ENCODE assay signal across 30 cellular contexts in genomic region chr1:200223207-200223606, GRCh38.
"Had no signal": no experiment of that assay in that cellular context is flagged by ENCODE, and none has a peak within 500 bp of the region (broad histone marks: within the 10 kb centered on the region; RNA-seq: fewer than 3 reads in every experiment).

No MANE protein-coding gene starts in this region.

- H3K36me3 ChIP-seq: heart right ventricle, neural progenitor cell, pancreas, prostate gland, sigmoid colon, stomach, thyroid gland, transverse colon, upper lobe of left lung, vagina had no signal

- DNase-seq: heart right ventricle; islet precursor cell; left ventricle myocardium superior; mesendoderm; naive B cell; natural killer cell; nephron progenitor cell; pancreas; posterior cingulate gyrus; retina; right cardiac atrium; sigmoid colon; small intestine; stimulated activated CD4-positive, alpha-beta T cell treated with anti-CD3 and anti-CD28 coated beads, Interleukin-1b, Interleukin-23, amount 100 ng/mL, for 48 hours; stimulated activated CD4-positive, alpha-beta T cell treated with anti-CD3 and anti-CD28 coated beads, Interleukin-2, amount 100 ng/mL, for 48 hours; stimulated activated CD4-positive, alpha-beta T cell treated with anti-CD3 and anti-CD28 coated beads, Interleukin-4, amount 100 ng/mL, for 4 hours; stimulated activated CD8-positive, alpha-beta memory T cell treated with anti-CD3 and anti-CD28 coated beads, Interleukin-4, amount 100 ng/mL, for 48 hours; stimulated activated naive B cell treated with anti-CD40 and anti-IgM and Interleukin-4, amounts not matched to agents 10 μg/mL and 1 μg/mL and 100 μg/mL, for 72 hours; stimulated activated naive CD8-positive, alpha-beta T cell treated with anti-CD3 and anti-CD28 coated beads, Interleukin-15, Interleukin-2, amounts not matched to agents 100 U/mL and 50 U/mL, for 24 hours; stomach; testis; thyroid gland; transverse colon; upper lobe of left lung had no signal

- H2AFZ ChIP-seq: hepatocyte, neural progenitor cell had no signal

- H3K9me3 ChIP-seq: heart right ventricle, pancreas, prostate gland, sigmoid colon, stomach, testis, thyroid gland, transverse colon, upper lobe of left lung, vagina had no signal

- H3K4me2 ChIP-seq: hepatocyte, neural progenitor cell had no signal

- H3K27ac Mint-ChIP-seq: mesothelial cell of epicardium; natural killer cell; nephron progenitor cell; neural progenitor cell; stimulated activated naive B cell treated with anti-CD40 and anti-IgM and Interleukin-4, amounts not matched to agents 10 μg/mL and 1 μg/mL and 100 μg/mL, for 72 hours had no signal

- ATAC-seq: heart right ventricle; left ventricle myocardium superior; natural killer cell; pancreas; right cardiac atrium; stimulated activated naive B cell treated with anti-CD40 and anti-IgM and Interleukin-4, amounts not matched to agents 10 μg/mL and 1 μg/mL and 100 μg/mL, for 72 hours; stimulated activated naive CD8-positive, alpha-beta T cell treated with anti-CD3 and anti-CD28 coated beads, Interleukin-15, Interleukin-2, amounts not matched to agents 100 U/mL and 50 U/mL, for 24 hours had no signal

- H3K4me1 ChIP-seq: pancreas, prostate gland, sigmoid colon, stomach, testis, thyroid gland, transverse colon, vagina had no signal

- H3K27ac ChIP-seq: heart right ventricle, hepatocyte, neural progenitor cell, pancreas, prostate gland, sigmoid colon, stomach, testis, thyroid gland, transverse colon, upper lobe of left lung, vagina had no signal

- H3K9me3 Mint-ChIP-seq: mesothelial cell of epicardium; natural killer cell; neural progenitor cell; stimulated activated naive B cell treated with anti-CD40 and anti-IgM and Interleukin-4, amounts not matched to agents 10 μg/mL and 1 μg/mL and 100 μg/mL, for 72 hours had no signal

- H3K27me3 ChIP-seq: hepatocyte, neural progenitor cell, pancreas, sigmoid colon, testis, thyroid gland, transverse colon, upper lobe of left lung, vagina had no signal

- FAIRE-seq: pancreas, small intestine had no signal

- H3K36me3 Mint-ChIP-seq: mesothelial cell of epicardium, natural killer cell, neural progenitor cell had no signal

- H3K79me2 ChIP-seq: hepatocyte had no signal

- H3K9ac ChIP-seq: neural progenitor cell had no signal

- H3K4me3 Mint-ChIP-seq: mesothelial cell of epicardium; naive B cell; natural killer cell; nephron progenitor cell; neural progenitor cell; stimulated activated naive B cell treated with anti-CD40 and anti-IgM and Interleukin-4, amounts not matched to agents 10 μg/mL and 1 μg/mL and 100 μg/mL, for 72 hours had no signal

- H3K4me3 ChIP-seq: heart right ventricle, hepatocyte, lung, neural progenitor cell, pancreas, prostate gland, sigmoid colon, stomach, testis, thyroid gland, transverse colon, upper lobe of left lung, vagina had no signal
